ENCODE assay signal across 8 cellular contexts in genomic region chr3:30303770-30304169, GRCh38.
"Had no signal": no experiment of that assay in that cellular context is flagged by ENCODE, and none has a peak within 500 bp of the region (broad histone marks: within the 10 kb centered on the region; RNA-seq: fewer than 3 reads in every experiment).

No MANE protein-coding gene starts in this region.

- ATAC-seq: GM12878 had no signal

- DNase-seq: GDM1, GF-D8 had no signal

- H3K4me3 ChIP-seq: GM12878 had no signal

- FAIRE-seq: G401.6, GM12878, GM12891, GM12892, GM18507, GM19239 had no signal
